In the genomic region with DNA sequence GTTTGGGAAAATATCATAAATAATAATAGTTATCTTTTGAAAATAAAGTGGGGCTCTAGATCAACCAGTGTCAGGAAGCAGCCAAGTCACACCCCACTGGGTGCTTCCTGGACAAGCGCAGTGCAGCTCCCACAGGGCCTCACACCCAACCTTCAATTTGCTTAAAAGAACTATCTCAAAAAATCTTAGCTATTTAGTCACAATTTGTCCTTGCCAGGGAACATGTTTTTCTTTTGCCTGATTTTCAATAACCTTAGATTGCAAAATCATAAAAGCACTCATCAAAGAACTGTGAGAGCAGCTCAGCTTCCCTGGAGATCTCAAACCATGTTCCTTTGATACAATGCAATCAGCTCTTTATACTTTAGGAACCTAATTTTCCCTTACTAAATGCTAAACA, we compare ENCODE assay signal across 8 cellular contexts. TPM values are rescaled to one million over a fixed set of nuclear protein-coding genes. Genes with fewer than 3 reads are reported as not detected.
A peak's percentile ranks its signal among the peaks of the same experiment; 100 is the strongest.
DNase-seq lines count a peak whose midpoint lies in the region; ATAC-seq and TF ChIP-seq lines count a peak whose summit lies in the region.

No MANE protein-coding gene starts in this region.

- H2AFZ ChIP-seq in ACC112 (ENCODE audit: low read length, unreplicated experiment) = peak overlapping the region; percentile 61

- H3K4me3 ChIP-seq in ACC112 (ENCODE audit: low read depth, low read length) (peak overlapping the region; percentile 93), NB4 (ENCODE audit: low read depth, low read length) (no peak overlapping the region)

- no peak overlapping the region for H3K27ac Mint-ChIP-seq in nephron progenitor cell

- no peaks in the 10 kb centered on the region for H3K36me3 ChIP-seq in ACC112 (ENCODE audit: insufficient read depth, low read length)

- no peak for TF ChIP-seq POLR2A in NB4 (IDR thresholded peaks at IDR 0.05; ENCODE audit: extremely low read depth, insufficient read length)

- DNase-seq in NB4 (ENCODE audit: low read depth) = peak; percentile 16
- DNase-seq in nephron progenitor cell = no peak
- no peak for DNase-seq in stimulated activated CD4-positive, alpha-beta T cell treated with anti-CD3 and anti-CD28 coated beads, Interleukin-2, amount 100 ng/mL, for 24 hours
- no peak for DNase-seq in HT-29 (ENCODE audit: low spot score)
- no peak for DNase-seq in glomerular visceral epithelial cell (ENCODE audit: extremely low spot score)

- H3K9me3 Mint-ChIP-seq in nephron progenitor cell = no peaks in the 10 kb centered on the region

- peaks cover 3% of the 10 kb centered on the region for H3K27me3 Mint-ChIP-seq in nephron progenitor cell (ENCODE audit: low read depth, poor library complexity)

- H3K4me1 ChIP-seq in ACC112 (ENCODE audit: control insufficient read depth, insufficient read depth, low read length, unreplicated experiment) = peaks cover 47% of the 10 kb centered on the region

- TF ChIP-seq CTCF in NB4 (IDR thresholded peaks at IDR 0.05; ENCODE audit: low read depth, low read length) (no peak), nephron progenitor cell (IDR thresholded peaks at IDR 0.05) (no peak)

- ATAC-seq in HG02588 (IDR thresholded peaks at IDR 0.05; ENCODE audit: unreplicated experiment) = no peak

- H3K27me3 ChIP-seq in ACC112 (ENCODE audit: insufficient read depth, low read length) = no peaks in the 10 kb centered on the region

- peaks cover 31% of the 10 kb centered on the region for H3K79me2 ChIP-seq in ACC112 (ENCODE audit: control insufficient read depth, insufficient read depth, low read length, unreplicated experiment)

- peaks cover 44% of the 10 kb centered on the region for H3K4me1 Mint-ChIP-seq in nephron progenitor cell

- H3K4me3 Mint-ChIP-seq in nephron progenitor cell = peak overlapping the region; percentile 87

- H3K36me3 Mint-ChIP-seq in nephron progenitor cell (ENCODE audit: low read depth) = no peaks in the 10 kb centered on the region

- H3K27ac ChIP-seq in ACC112 (ENCODE audit: low read depth, low read length) (peak overlapping the region; percentile 87), cingulate gyrus (ENCODE audit: low read depth, low read length) (peak overlapping the region; percentile 97)

RNA-seq across cellular contexts. Expression of a gene that starts 1.6 kb away (rescaled TPM):
- 11.6 and 13.3 TPM in 2 replicates for total RNA-seq in HT-29 (2014; rRNA removed; shearing (Covaris generic))

RNA-seq across cellular contexts. Expression of a gene that starts 39.7 kb away (rescaled TPM):
- 0.08 TPM in 1 of 2 replicates, not detected in the other for total RNA-seq in HT-29 (2014; rRNA removed; shearing (Covaris generic))
